20 cellular contexts compared by ENCODE assay signal in genomic region chr1:207440634-207441033, GRCh38. TPM values are rescaled to one million over a fixed set of nuclear protein-coding genes. Genes with fewer than 3 reads are reported as not detected.
"Had no signal": no experiment of that assay in that cellular context is flagged by ENCODE, and none has a peak within 500 bp of the region (broad histone marks: within the 10 kb centered on the region; RNA-seq: fewer than 3 reads in every experiment).

No MANE protein-coding gene starts in this region.

- DNase-seq: occipital lobe; ovary; posterior cingulate gyrus; psoas muscle; right cardiac atrium; right lobe of liver; sigmoid colon; small intestine; stimulated activated CD4-positive, alpha-beta T cell treated with anti-CD3 and anti-CD28 coated beads, Interleukin-15, amount 100 ng/mL, for 24 hours; stimulated activated CD4-positive, alpha-beta T cell treated with anti-CD3 and anti-CD28 coated beads, Interleukin-2, amount 100 ng/mL, for 24 hours; stimulated activated CD4-positive, alpha-beta T cell treated with anti-CD3 and anti-CD28 coated beads, Interleukin-2, amount 100 ng/mL, for 48 hours; stimulated activated CD4-positive, alpha-beta T cell treated with anti-CD3 and anti-CD28 coated beads, Interleukin-4, amount 100 ng/mL, for 24 hours; stimulated activated naive B cell treated with anti-CD40 and anti-IgM and Interleukin-4, amounts not matched to agents 10 μg/mL and 1 μg/mL and 100 μg/mL, for 72 hours; stimulated activated naive CD4-positive, alpha-beta T cell treated with Interleukin-2 at 50 U/mL for 16 hours; stomach; thyroid gland; trophoblast cell; upper lobe of left lung had no signal

- FAIRE-seq: small intestine, urothelium cell line had no signal

RNA-seq across cellular contexts. Expression of gene CR2, which starts 13.5 kb away (rescaled TPM):
- polyA plus RNA-seq: neural cell, right cardiac atrium had no signal

RNA-seq across cellular contexts. Expression of gene CR1, which starts 55.3 kb away (rescaled TPM):
- polyA plus RNA-seq: neural cell had no signal
